26 cellular contexts compared by ENCODE assay signal in the genomic region with DNA sequence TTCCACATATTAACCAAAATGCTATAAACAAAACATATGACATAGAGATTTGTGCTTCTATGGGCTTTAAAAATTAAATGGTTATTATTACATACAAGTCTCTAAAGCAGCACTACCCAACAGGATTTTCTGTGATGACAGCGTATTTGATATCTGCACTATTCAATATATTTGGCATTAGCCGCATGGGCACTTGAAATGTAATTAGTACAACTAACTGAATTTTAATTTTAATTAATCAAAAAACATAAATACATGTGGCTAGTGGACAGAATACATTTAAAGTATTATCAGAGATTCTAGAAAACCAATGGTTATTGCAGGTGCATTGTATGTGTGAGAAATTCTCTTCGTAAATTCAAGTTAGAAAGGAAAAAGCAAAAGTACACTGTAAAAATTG.
"Had no signal": no experiment of that assay in that cellular context is flagged by ENCODE, and none has a peak within 500 bp of the region (broad histone marks: within the 10 kb centered on the region; RNA-seq: fewer than 3 reads in every experiment).

No MANE protein-coding gene starts in this region.

- H3K4me3 ChIP-seq: stomach, suprapubic skin, testis, thoracic aorta, thyroid gland, tibial artery, tibial nerve, transverse colon, upper lobe of left lung, upper lobe of right lung, uterus, vagina had no signal

- DNase-seq: stimulated activated CD4-positive, alpha-beta T cell treated with anti-CD3 and anti-CD28 coated beads, Interleukin-2, amount 100 ng/mL, for 48 hours; stimulated activated CD4-positive, alpha-beta T cell treated with anti-CD3 and anti-CD28 coated beads, Interleukin-4, amount 100 ng/mL, for 1 hour; stimulated activated CD4-positive, alpha-beta T cell treated with anti-CD3 and anti-CD28 coated beads, Interleukin-4, amount 100 ng/mL, for 24 hours; stimulated activated CD4-positive, alpha-beta T cell treated with anti-CD3 and anti-CD28 coated beads, Interleukin-4, amount 100 ng/mL, for 4 hours; stimulated activated CD8-positive, alpha-beta memory T cell treated with anti-CD3 and anti-CD28 coated beads, Interleukin-4, amount 100 ng/mL, for 48 hours; stimulated activated naive B cell treated with anti-CD40 and anti-IgM and Interleukin-4, amounts not matched to agents 10 μg/mL and 1 μg/mL and 100 μg/mL, for 72 hours; stimulated activated naive CD4-positive, alpha-beta T cell; stimulated activated naive CD4-positive, alpha-beta T cell treated with Interleukin-2 at 50 U/mL for 16 hours; stimulated activated naive CD8-positive, alpha-beta T cell treated with anti-CD3 and anti-CD28 coated beads, Interleukin-15, amount 100 ng/mL, for 72 hours; stimulated activated naive CD8-positive, alpha-beta T cell treated with anti-CD3 and anti-CD28 coated beads, Interleukin-15, Interleukin-2, amounts not matched to agents 100 U/mL and 50 U/mL, for 24 hours; stomach; substantia nigra; testis; thyroid gland; tibial artery; transverse colon; trophoblast cell; upper lobe of left lung; upper lobe of right lung; uterus had no signal

- H3K27me3 ChIP-seq: stomach, suprapubic skin, testis, thyroid gland, tibial artery, tibial nerve, transverse colon, upper lobe of left lung, upper lobe of right lung, uterus, vagina had no signal

- ATAC-seq: stimulated activated memory B cell treated with anti-CD40 and anti-IgM and Interleukin-4, amounts not matched to agents 10 μg/mL and 1 μg/mL and 100 μg/mL, for 72 hours; stimulated activated naive B cell treated with anti-CD40 and anti-IgM and Interleukin-4, amounts not matched to agents 10 μg/mL and 1 μg/mL and 100 μg/mL, for 72 hours; stimulated activated naive CD8-positive, alpha-beta T cell treated with anti-CD3 and anti-CD28 coated beads, Interleukin-15, amount 100 ng/mL, for 72 hours; stimulated activated naive CD8-positive, alpha-beta T cell treated with anti-CD3 and anti-CD28 coated beads, Interleukin-15, Interleukin-2, amounts not matched to agents 100 U/mL and 50 U/mL, for 24 hours; upper lobe of right lung had no signal

- H3K9me3 ChIP-seq: suprapubic skin, testis, thoracic aorta, thyroid gland, transverse colon, upper lobe of left lung, upper lobe of right lung, uterus, vagina had no signal

- H3K4me1 ChIP-seq: stomach, suprapubic skin, testis, thyroid gland, tibial artery, tibial nerve, transverse colon, upper lobe of left lung, upper lobe of right lung, uterus, vagina had no signal

- FAIRE-seq: urothelium cell line had no signal

- H3K36me3 ChIP-seq: suprapubic skin, thoracic aorta, thyroid gland, tibial artery, tibial nerve, transverse colon, upper lobe of left lung, upper lobe of right lung, uterus, vagina had no signal

- H3K27ac ChIP-seq: stomach, suprapubic skin, testis, thoracic aorta, thyroid gland, tibial artery, tibial nerve, transverse colon, upper lobe of left lung, upper lobe of right lung, uterus, vagina had no signal
